ENCODE assay signal across 22 cellular contexts in the genomic region with DNA sequence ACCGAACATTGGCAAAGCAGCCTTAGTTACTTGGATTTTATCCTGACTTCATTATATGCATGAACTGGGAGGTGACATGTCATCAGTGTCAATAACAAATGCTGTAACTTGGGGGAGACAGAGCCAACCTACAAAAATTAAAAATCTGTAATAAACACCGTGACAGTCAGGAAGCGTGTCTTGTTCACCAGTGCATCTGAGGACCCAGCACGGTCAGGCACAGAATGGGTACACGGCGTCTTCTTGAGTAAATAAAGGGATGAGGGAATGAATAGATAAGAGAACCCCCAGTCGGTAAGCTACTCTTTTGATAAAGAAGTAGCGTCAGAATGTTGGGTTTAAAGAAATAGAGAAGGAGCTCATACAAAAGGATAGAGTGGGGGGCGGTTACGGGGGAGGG. TPM values are rescaled to one million over a fixed set of nuclear protein-coding genes. Genes with fewer than 3 reads are reported as not detected.
DNase-seq lines count a peak whose midpoint lies in the region; ATAC-seq, FAIRE-seq and TF ChIP-seq lines count a peak whose summit lies in the region.
"Had no signal": no experiment of that assay in that cellular context is flagged by ENCODE, and none has a peak within 500 bp of the region (broad histone marks: within the 10 kb centered on the region; RNA-seq: fewer than 3 reads in every experiment).

No MANE protein-coding gene starts in this region.

- H3K4me2 ChIP-seq in GM12878 (ENCODE audit: control insufficient read depth, insufficient read depth), result no peak overlapping the region
- H3K4me2 ChIP-seq: BLaER1 treated with 17β-estradiol and CSF1 and Interleukin-3, amounts not matched to agents 10 nM and 100 nM had no signal

- ATAC-seq in GM12878 (no peak), HG03378 (IDR thresholded peaks at IDR 0.05; ENCODE audit: unreplicated experiment) (no peak)
- no peak for ATAC-seq in effector memory CD8-positive, alpha-beta T cell (replicated peaks)
- ATAC-seq: CD8-positive, alpha-beta T cell; HepG2 had no signal

- RAD21 ChIA-PET in GM12878 (lab: Charles Lee; ENCODE audit: unreplicated experiment), result no interaction called here

- no peak for TF ChIP-seq CTCF in LNCaP clone FGC (IDR thresholded peaks at IDR 0.05; ENCODE audit: control insufficient read depth, extremely low read depth, insufficient read depth)
- TF ChIP-seq CTCF in GM12878 (IDR thresholded peaks at IDR 0.05 in 2 of 3, conservative IDR thresholded peaks at IDR 0.05 in 1 of 3; ENCODE audit: control insufficient read depth in 2 of 3, extremely low read depth in 1 of 3, insufficient read depth in 1 of 3, low read depth in 3 of 3, low read length in 3 of 3), result no peak

- no peaks in the 10 kb centered on the region for H3K27me3 ChIP-seq in GM12878 (replicated peaks in 1 of 2; ENCODE audit: control insufficient read depth in 2 of 2, insufficient read depth in 2 of 2, low read length in 1 of 2)
- H3K27me3 ChIP-seq: BLaER1 treated with 17β-estradiol and CSF1 and Interleukin-3, amounts not matched to agents 10 nM and 100 nM had no signal

- H3K4me1 ChIP-seq in GM12878 (ENCODE audit: control insufficient read depth, insufficient read depth, low read length), result peaks cover 18% of the 10 kb centered on the region

- CTCF ChIA-PET in GM12878 (lab: Yijun Ruan, JAX), result interaction anchor here (1.1 to 1.3 kb wide), 2 partner anchors 9 to 247 kb away, joined by 3 to 4 read pairs; no protein-coding TSS in a partner anchor

- H3K79me2 ChIP-seq in GM12878 (ENCODE audit: control insufficient read depth, insufficient read depth, low read length), result peaks cover 5% of the 10 kb centered on the region

- no peaks in the 10 kb centered on the region; the same call in 2 of the 3 replicates for H3K9me3 ChIP-seq in GM12878 (replicated peaks; ENCODE audit: control insufficient read depth, insufficient read depth, low read length)
- H3K9me3 ChIP-seq: BLaER1 treated with 17β-estradiol and CSF1 and Interleukin-3, amounts not matched to agents 10 nM and 100 nM had no signal

- DNase-seq in activated naive CD4-positive, alpha-beta T cell treated with anti-CD3 and anti-CD28 coated beads, Interleukin-2, amount 50 U/mL, for 16 hours, result no peak
- DNase-seq in LNCaP clone FGC (ENCODE audit: low read depth) (peak; percentile 69), GM12878 (ENCODE audit: low read depth, low spot score) (no peak), AG08395 (ENCODE audit: low spot score) (no peak)
- no peak for DNase-seq in effector memory CD8-positive, alpha-beta T cell
- DNase-seq in stimulated activated CD4-positive, alpha-beta T cell treated with anti-CD3 and anti-CD28 coated beads, Interleukin-12 subunit alpha, Interleukin-12 subunit beta, amount 100 ng/mL, for 4 hours, result no peak
- DNase-seq: 8988T; CD8-positive, alpha-beta T cell; DMS 273 treated with DMSO at 0.1 percent for 48 hours; DMS53; DND-41; EL; GM23248; HCEC 1CT had no signal

- peaks cover 6 to 9% of the 10 kb centered on the region in 2 experiments for H3K36me3 ChIP-seq in GM12878 (ENCODE audit: control insufficient read depth in 2 of 2, insufficient read depth in 2 of 2, low read length in 1 of 2)

- no peak for TF ChIP-seq POLR2A in GM12878 (IDR thresholded peaks at IDR 0.05; ENCODE audit: low read depth, low read length)

- no peak for TF ChIP-seq RAD21 in GM12878 (IDR thresholded peaks at IDR 0.05; ENCODE audit: insufficient read depth, low read depth, low read length)

- no peak for TF ChIP-seq EP300 in GM12878 (IDR thresholded peaks at IDR 0.05; ENCODE audit: borderline replicate concordance in 1 of 2, control insufficient read depth in 1 of 2, low read depth in 2 of 2, low read length in 2 of 2)

- peak overlapping the region; percentile 25 for H3K27ac Mint-ChIP-seq in activated naive CD4-positive, alpha-beta T cell treated with anti-CD3 and anti-CD28 coated beads, Interleukin-2, amount 50 U/mL, for 24 hours
- H3K27ac Mint-ChIP-seq in effector memory CD8-positive, alpha-beta T cell, result peak overlapping the region; percentile 3 to 77
- H3K27ac Mint-ChIP-seq: B cell; CD8-positive, alpha-beta T cell; IgD-negative memory B cell had no signal

- no peaks in the 10 kb centered on the region for H3K27me3 Mint-ChIP-seq in activated naive CD4-positive, alpha-beta T cell treated with anti-CD3 and anti-CD28 coated beads, Interleukin-2, amount 50 U/mL, for 24 hours
- H3K27me3 Mint-ChIP-seq in effector memory CD8-positive, alpha-beta T cell, result no peaks in the 10 kb centered on the region
- H3K27me3 Mint-ChIP-seq: B cell, IgD-negative memory B cell had no signal

- intact Hi-C loops in GM12878 (cut with micrococcal nuclease; ENCODE audit: unreplicated experiment), result no loop called here

- H2AFZ ChIP-seq in GM12878 (ENCODE audit: control insufficient read depth, low read depth, low read length), result no peak overlapping the region
- H2AFZ ChIP-seq: GM23248 had no signal

- in situ Hi-C loops in GM12878 (cut with MboI), result no loop called here

- H3K9me3 Mint-ChIP-seq in activated naive CD4-positive, alpha-beta T cell treated with anti-CD3 and anti-CD28 coated beads, Interleukin-2, amount 50 U/mL, for 24 hours, result no peaks in the 10 kb centered on the region
- no peaks in the 10 kb centered on the region for H3K9me3 Mint-ChIP-seq in effector memory CD8-positive, alpha-beta T cell
- H3K9me3 Mint-ChIP-seq: CD8-positive, alpha-beta T cell; IgD-negative memory B cell had no signal

- H4K20me1 ChIP-seq in GM12878 (ENCODE audit: control insufficient read depth, insufficient read depth), result no peaks in the 10 kb centered on the region

- peaks cover 23% of the 10 kb centered on the region for H3K4me1 Mint-ChIP-seq in activated naive CD4-positive, alpha-beta T cell treated with anti-CD3 and anti-CD28 coated beads, Interleukin-2, amount 50 U/mL, for 24 hours
- H3K4me1 Mint-ChIP-seq in effector memory CD8-positive, alpha-beta T cell (ENCODE audit: low read depth in 2 of 2), result peaks cover 17 to 36% of the 10 kb centered on the region in 2 donors

- H3K9ac ChIP-seq in GM12878 (ENCODE audit: control insufficient read depth, insufficient read depth, low read length), result no peak overlapping the region
- H3K9ac ChIP-seq: BLaER1 treated with 17β-estradiol and CSF1 and Interleukin-3, amounts not matched to agents 10 nM and 100 nM; GM23248 had no signal

- H3K4me3 ChIP-seq in LNCaP clone FGC (ENCODE audit: low read depth, low read length), result no peak overlapping the region
- no peak overlapping the region for H3K4me3 ChIP-seq in GM12878
- H3K4me3 ChIP-seq: BLaER1 treated with 17β-estradiol and CSF1 and Interleukin-3, amounts not matched to agents 10 nM and 100 nM; GM23248 had no signal

- peak overlapping the region; percentile 79 for H3K27ac ChIP-seq in GM12878 (ENCODE audit: control insufficient read depth, insufficient read depth)
- H3K27ac ChIP-seq: BLaER1 treated with 17β-estradiol and CSF1 and Interleukin-3, amounts not matched to agents 10 nM and 100 nM; GM23248 had no signal

- POLR2A ChIA-PET in GM12878 (lab: Charles Lee), result interaction anchor here (0.6 kb wide), 1 partner anchor 1144 kb away, joined by 3 read pairs; no protein-coding TSS in a partner anchor

- 87% methylated on average over 10 of the region's 10 CpGs for WGBS in GM12878 (ENCODE audit: insufficient coverage, insufficient replicate concordance, low lambda C conversion rate, missing lambda C conversion rate)

- SMC1A ChIA-PET in GM12878 (lab: Charles Lee; ENCODE audit: uncharacterized antibody, unreplicated experiment), result interaction anchor here (1.2 to 2.1 kb wide), 3 partner anchors 18 to 27 kb away, joined by 3 to 9 read pairs (median 4); a partner anchor contains a TSS

- BruUV-seq in GM12878 (replicated peaks; lab: Mats Ljungman, UMichigan), result no TSS peak

- peaks cover 13% of the 10 kb centered on the region for H3K36me3 Mint-ChIP-seq in activated naive CD4-positive, alpha-beta T cell treated with anti-CD3 and anti-CD28 coated beads, Interleukin-2, amount 50 U/mL, for 24 hours
- peaks cover 51% of the 10 kb centered on the region for H3K36me3 Mint-ChIP-seq in effector memory CD8-positive, alpha-beta T cell (ENCODE audit: insufficient read depth)

- H3K4me3 Mint-ChIP-seq in activated naive CD4-positive, alpha-beta T cell treated with anti-CD3 and anti-CD28 coated beads, Interleukin-2, amount 50 U/mL, for 24 hours, result no peak overlapping the region
- no peak overlapping the region for H3K4me3 Mint-ChIP-seq in effector memory CD8-positive, alpha-beta T cell
- H3K4me3 Mint-ChIP-seq: B cell; CD8-positive, alpha-beta T cell had no signal

- FAIRE-seq in GM12878 (lab: Jason Lieb, UNC), result no peak
- FAIRE-seq: GM12891, GM18507, HepG2 had no signal

RNA-seq across cellular contexts. Expression of a gene that starts 25.0 kb away (rescaled TPM):
- 425 and 429 TPM in 2 replicates for total RNA-seq in GM12878 (2013; cell fraction: nucleolus; rRNA removed)
- 38.8 and 48.0 TPM in 2 replicates for total RNA-seq in GM12878 (2014; rRNA removed)
- total RNA-seq in GM12878 (2014; rRNA removed; fragmentation: Illumina TruSeq; extraction: Trizol), result 33.9 and 35.9 TPM in 2 replicates
- total RNA-seq in GM12878 (2021), result 63.2 and 77.1 TPM in 2 replicates
- 44.7 TPM for polyA plus RNA-seq in GM12878 (2011; ENCODE audit: low read depth)
- polyA plus RNA-seq in GM12878 (2011; rRNA removed), result 22.3 and 46.4 TPM in 2 replicates
- polyA plus RNA-seq in GM12878 (2011; cell fraction: cytosol; rRNA removed), result 19.8 and 23.8 TPM in 2 replicates
- 174 and 205 TPM in 2 replicates for polyA plus RNA-seq in GM12878 (2011; cell fraction: nucleus; rRNA removed)
- 40.4 and 56.2 TPM in 2 replicates for polyA plus RNA-seq in GM12878 (2012)
- polyA plus RNA-seq in GM12878 (2014; fragmentation: Illumina TruSeq; extraction: Trizol), result 17.2 and 38.1 TPM in 2 replicates
- polyA plus RNA-seq in GM12878 (2014; fragmentation: Nextera tagmentation; extraction: Ambion mirVana), result 10 to 100 TPM in 1 of 2 experiments, 1 to 10 TPM in 1; 8.6 to 22.9 TPM
- polyA plus RNA-seq in GM12878 (2014; rRNA removed), result 39.4 and 57.5 TPM in 2 replicates
- polyA plus RNA-seq in GM12878 (2016; fragmentation: Nextera tagmentation; extraction: Ambion mirVana), result 10 to 100 TPM; 30.2 to 36.7 TPM
- 46.2 and 66.6 TPM in 2 replicates for polyA minus RNA-seq in GM12878 (2011; rRNA and poly(A)+ RNA removed)
- polyA minus RNA-seq in GM12878 (2011; cell fraction: cytosol; rRNA and poly(A)+ RNA removed), result 19.8 and 27.6 TPM in 2 replicates
- 68.5 and 127 TPM in 2 replicates for polyA minus RNA-seq in GM12878 (2011; cell fraction: nucleus; rRNA and poly(A)+ RNA removed)

RNA-seq across cellular contexts. Expression of a gene that starts 26.9 kb away (rescaled TPM):
- 59.2 and 63.8 TPM in 2 replicates for total RNA-seq in GM12878 (2013; cell fraction: nucleolus; rRNA removed)
- 49.3 and 50.3 TPM in 2 replicates for total RNA-seq in GM12878 (2014; rRNA removed)
- 29.7 and 34.5 TPM in 2 replicates for total RNA-seq in GM12878 (2014; rRNA removed; fragmentation: Illumina TruSeq; extraction: Trizol)
- total RNA-seq in GM12878 (2021), result 39.0 and 43.4 TPM in 2 replicates
- 13.9 TPM for polyA plus RNA-seq in GM12878 (2011; ENCODE audit: low read depth)
- polyA plus RNA-seq in GM12878 (2011; rRNA removed), result 40.5 and 61.2 TPM in 2 replicates
- 78.9 and 84.0 TPM in 2 replicates for polyA plus RNA-seq in GM12878 (2011; cell fraction: cytosol; rRNA removed)
- 55.0 and 55.5 TPM in 2 replicates for polyA plus RNA-seq in GM12878 (2011; cell fraction: nucleus; rRNA removed)
- polyA plus RNA-seq in GM12878 (2012), result 26.1 and 30.8 TPM in 2 replicates
- 22.3 and 34.9 TPM in 2 replicates for polyA plus RNA-seq in GM12878 (2014; fragmentation: Illumina TruSeq; extraction: Trizol)
- polyA plus RNA-seq in GM12878 (2014; fragmentation: Nextera tagmentation; extraction: Ambion mirVana), result 10 to 100 TPM; 23.6 to 24.0 TPM
- polyA plus RNA-seq in GM12878 (2014; rRNA removed), result 43.6 and 48.9 TPM in 2 replicates
- 10 to 100 TPM; 41.1 to 49.1 TPM for polyA plus RNA-seq in GM12878 (2016; fragmentation: Nextera tagmentation; extraction: Ambion mirVana)
- 42.5 and 77.0 TPM in 2 replicates for polyA minus RNA-seq in GM12878 (2011; rRNA and poly(A)+ RNA removed)
- polyA minus RNA-seq in GM12878 (2011; cell fraction: cytosol; rRNA and poly(A)+ RNA removed), result 21.8 and 27.0 TPM in 2 replicates
- 21.3 and 39.5 TPM in 2 replicates for polyA minus RNA-seq in GM12878 (2011; cell fraction: nucleus; rRNA and poly(A)+ RNA removed)
